In the genomic region with DNA sequence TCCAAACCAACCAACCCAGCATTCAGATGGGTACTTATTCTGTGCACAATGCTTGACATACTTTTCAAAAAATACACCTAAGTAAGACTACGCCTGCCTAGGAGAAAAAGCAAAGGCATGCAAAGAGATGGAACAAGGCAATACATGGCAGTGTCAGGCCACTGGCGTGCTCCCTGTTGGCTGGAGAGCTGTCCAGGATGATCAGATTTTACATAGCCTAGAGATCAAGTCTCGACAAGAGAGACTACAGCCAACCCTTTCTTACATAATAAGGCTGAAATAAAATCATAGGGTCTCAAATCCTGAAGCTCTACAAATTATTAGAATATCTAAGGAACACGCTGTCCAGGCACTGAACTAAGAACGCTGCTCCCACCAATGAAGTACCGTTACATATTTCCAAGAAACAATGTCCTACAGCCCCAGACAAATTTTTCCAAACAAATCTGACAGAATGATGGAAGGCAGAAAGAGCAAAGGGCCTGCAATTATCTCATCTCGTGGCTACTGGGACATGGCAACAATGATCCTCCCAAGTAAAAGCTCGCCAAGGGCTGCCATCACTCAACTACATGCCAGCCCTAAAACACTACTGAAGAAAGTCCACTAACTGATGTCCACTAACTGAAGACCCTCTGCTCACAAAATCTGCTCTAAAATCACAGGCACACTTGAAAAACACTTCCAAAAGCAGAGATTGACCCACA, we compare ENCODE assay signal across 12 cellular contexts. TPM values are rescaled to one million over a fixed set of nuclear protein-coding genes. Genes with fewer than 3 reads are reported as not detected.
DNase-seq lines count a peak whose midpoint lies in the region; ATAC-seq and TF ChIP-seq lines count a peak whose summit lies in the region.
"Had no signal": no experiment of that assay in that cellular context is flagged by ENCODE, and none has a peak within 500 bp of the region (broad histone marks: within the 10 kb centered on the region; RNA-seq: fewer than 3 reads in every experiment).

No MANE protein-coding gene starts in this region.

- no peaks in the 10 kb centered on the region for H3K27me3 ChIP-seq in CD4-positive, alpha-beta T cell (ENCODE audit: control insufficient read depth, insufficient read depth, low read length)
- H3K27me3 ChIP-seq in IMR-90 (ENCODE audit: control insufficient read depth, insufficient read depth, low read length) (no peaks in the 10 kb centered on the region), mesendoderm (ENCODE audit: insufficient read depth, low read length, poor library complexity) (no peaks in the 10 kb centered on the region)
- H3K27me3 ChIP-seq: right atrium auricular region had no signal

- H4K8ac ChIP-seq in IMR-90 (ENCODE audit: low read depth in 2 of 2, low read length in 2 of 2) (no peak overlapping the region), mesendoderm (ENCODE audit: low read depth, low read length) (no peak overlapping the region)

- H3K79me2 ChIP-seq in mesendoderm (ENCODE audit: control insufficient read depth, insufficient read depth, low read length): peaks cover 67% of the 10 kb centered on the region

- H3K9ac ChIP-seq in IMR-90 (ENCODE audit: low read depth, low read length) (no peak overlapping the region), mesendoderm (ENCODE audit: low read length) (peak overlapping the region; percentile 51)

- H2AK5ac ChIP-seq in IMR-90 (ENCODE audit: low read depth, low read length) (no peak overlapping the region), mesendoderm (ENCODE audit: low read length) (no peak overlapping the region)

- peaks cover 78% of the 10 kb centered on the region for H3K36me3 Mint-ChIP-seq in CD4-positive, alpha-beta T cell (ENCODE audit: low read depth)

- H3K4ac ChIP-seq in IMR-90 (ENCODE audit: low read depth, low read length): no peak overlapping the region
- no peak overlapping the region for H3K4ac ChIP-seq in mesendoderm (ENCODE audit: low read depth, low read length)

- H3K9me3 Mint-ChIP-seq in CD4-positive, alpha-beta T cell: no peaks in the 10 kb centered on the region

- H3K36me3 ChIP-seq in IMR-90 (ENCODE audit: control insufficient read depth, insufficient read depth, low read length) (peaks cover 50% of the 10 kb centered on the region), mesendoderm (ENCODE audit: control insufficient read depth, insufficient read depth, low read length) (peaks cover 28% of the 10 kb centered on the region)

- H3K79me1 ChIP-seq in IMR-90 (ENCODE audit: low read depth in 1 of 2, low read length in 2 of 2) (peaks cover 17 to 58% of the 10 kb centered on the region in 2 experiments; a peak in 3 of 4 replicates), mesendoderm (ENCODE audit: low read length) (peaks cover 8% of the 10 kb centered on the region)

- H3K23ac ChIP-seq in IMR-90 (ENCODE audit: low read depth, low read length) (0 out of 2 replicates have a peak overlapping the region, but pooled peaks have one; percentile 42), mesendoderm (ENCODE audit: low read length) (no peak overlapping the region)

- CTCF ChIA-PET in CD4-positive, alpha-beta T cell (lab: Charles Lee): interaction anchor here (9.5 kb wide), 1 partner anchor 16 kb away, joined by 95 read pairs; a partner anchor contains a TSS
- CTCF ChIA-PET in IMR-90 (lab: Yijun Ruan, JAX): no interaction called here

- TF ChIP-seq POLR2A in IMR-90 (IDR thresholded peaks at IDR 0.05; ENCODE audit: low read depth, low read length): no peak

- no peak overlapping the region for H3K4me2 ChIP-seq in IMR-90 (ENCODE audit: low read depth, low read length)
- H3K4me2 ChIP-seq in mesendoderm (ENCODE audit: low read length): peak overlapping the region; percentile 43

- H3K27me3 Mint-ChIP-seq in CD4-positive, alpha-beta T cell: no peaks in the 10 kb centered on the region

- ATAC-seq in CD4-positive, alpha-beta T cell (ENCODE audit: poor library complexity): no peak
- no peak for ATAC-seq in IMR-90 (ENCODE audit: low read depth)
- ATAC-seq in GM21515 (IDR thresholded peaks at IDR 0.05; ENCODE audit: unreplicated experiment): no peak

- dilution Hi-C loops in IMR-90 (cut with HindIII; ENCODE audit: low sequenced_read_pairs, unreplicated experiment): no loop called here

- peaks cover 83% of the 10 kb centered on the region for H4K20me1 ChIP-seq in IMR-90 (ENCODE audit: insufficient read depth, low read length)

- H3K18ac ChIP-seq in IMR-90 (ENCODE audit: low read depth, low read length) (no peak overlapping the region), mesendoderm (ENCODE audit: low read length) (no peak overlapping the region)

- in situ Hi-C loops in IMR-90 (cut with MboI; ENCODE audit: low sequenced_read_pairs): no loop called here

- H3K4me1 Mint-ChIP-seq in CD4-positive, alpha-beta T cell (ENCODE audit: low read depth): peaks cover 65% of the 10 kb centered on the region

- H2BK20ac ChIP-seq in IMR-90 (ENCODE audit: low read depth, low read length): no peak overlapping the region

- no peak for TF ChIP-seq CTCF in CD4-positive, alpha-beta T cell (IDR thresholded peaks at IDR 0.05)
- TF ChIP-seq CTCF in IMR-90 (conservative IDR thresholded peaks at IDR 0.05; ENCODE audit: low read depth, low read length): no peak

- intact Hi-C loops in CD4-positive, alpha-beta T cell (cut with DNase I, micrococcal nuclease): loop anchor here in 1 of 2 experiments (5.0 kb wide), 1 partner anchor 282 kb away; a partner anchor contains a TSS
- intact Hi-C loops in IMR-90 (cut with micrococcal nuclease): no loop called here

- H3K9me1 ChIP-seq in IMR-90 (ENCODE audit: insufficient read depth, low read length): peaks cover 7% of the 10 kb centered on the region; the same call in 1 of the 2 replicates

- H3K27ac ChIP-seq in CD4-positive, alpha-beta T cell (ENCODE audit: low read depth, low read length): no peak overlapping the region
- H3K27ac ChIP-seq in IMR-90 (ENCODE audit: insufficient read depth, low read length) (no peak overlapping the region), mesendoderm (ENCODE audit: low read depth, low read length) (no peak overlapping the region)
- H3K27ac ChIP-seq: right atrium auricular region had no signal

- H3K4me1 ChIP-seq in IMR-90 (ENCODE audit: control insufficient read depth, insufficient read depth, low read length) (peaks cover 2% of the 10 kb centered on the region; the same call in 1 of the 2 replicates), mesendoderm (ENCODE audit: control insufficient read depth, low read depth, low read length) (peaks cover 5% of the 10 kb centered on the region)

- no peak overlapping the region for H4K5ac ChIP-seq in IMR-90 (ENCODE audit: low read depth, low read length)
- no peak overlapping the region for H4K5ac ChIP-seq in mesendoderm (ENCODE audit: low read length)

- H3K9me3 ChIP-seq in CD4-positive, alpha-beta T cell (ENCODE audit: control insufficient read depth, low read length): no peaks in the 10 kb centered on the region
- H3K9me3 ChIP-seq in IMR-90 (ENCODE audit: control insufficient read depth, insufficient read depth, low read length): no peaks in the 10 kb centered on the region
- H3K9me3 ChIP-seq: right atrium auricular region had no signal

- no peak for TF ChIP-seq RAD21 in IMR-90 (IDR thresholded peaks at IDR 0.05; ENCODE audit: low read length)

- no peak overlapping the region for H3K56ac ChIP-seq in IMR-90 (ENCODE audit: extremely low read depth, insufficient read depth, low read length)
- peak overlapping the region; percentile 58 for H3K56ac ChIP-seq in mesendoderm (ENCODE audit: low read length)

- H2BK15ac ChIP-seq in IMR-90 (ENCODE audit: low read depth, low read length) (no peak overlapping the region), mesendoderm (replicated peaks; ENCODE audit: low read depth) (no peak overlapping the region)

- peak overlapping the region; percentile 43 for H3K27ac Mint-ChIP-seq in CD4-positive, alpha-beta T cell

- H3K4me3 ChIP-seq in IMR-90 (ENCODE audit: insufficient read depth, low read depth, low read length) (no peak overlapping the region), mesendoderm (ENCODE audit: low read length) (no peak overlapping the region)
- H3K4me3 ChIP-seq: right atrium auricular region had no signal

- H3K14ac ChIP-seq in IMR-90 (replicated peaks; ENCODE audit: low read depth, low read length): no peak overlapping the region

- no peak overlapping the region for H2AFZ ChIP-seq in IMR-90 (replicated peaks; ENCODE audit: low read length, poor library complexity)

- no TSS peak for BruUV-seq in IMR-90 (replicated peaks; lab: Mats Ljungman, UMichigan)

- no peak overlapping the region for H2BK120ac ChIP-seq in IMR-90 (ENCODE audit: low read depth, low read length)
- H2BK120ac ChIP-seq in mesendoderm (ENCODE audit: low read depth, low read length): no peak overlapping the region

- no peak for DNase-seq in CD4-positive, alpha-beta T cell
- DNase-seq in IMR-90 (no peak), amniotic epithelial cell (ENCODE audit: low read depth) (peak; percentile 67), mesendoderm (no peak), NCI-H146 treated with DMSO at 0.1 percent for 48 hours (lab: John Stamatoyannopoulos, UW; ENCODE audit: unreplicated experiment) (no peak), NCI-H1436 treated with DMSO at 0.1 percent for 48 hours (lab: John Stamatoyannopoulos, UW) (no peak), medulla oblongata (ENCODE audit: extremely low spot score) (no peak)
- DNase-seq: COR-L47, foreskin melanocyte, NCI-H1417 treated with DMSO at 0.1 percent for 48 hours had no signal

- H2AK9ac ChIP-seq in IMR-90 (replicated peaks; ENCODE audit: low read depth, low read length, poor library complexity): no peak overlapping the region

- POLR2A ChIA-PET in CD4-positive, alpha-beta T cell (lab: Charles Lee): interaction anchor here (9.1 kb wide), 1 partner anchor 18 kb away, joined by 232 read pairs; a partner anchor contains a TSS
- POLR2A ChIA-PET in IMR-90 (lab: Charles Lee; ENCODE audit: unreplicated experiment): interaction anchor here (0.5 kb wide), 1 partner anchor 1081 kb away, joined by 7 read pairs; no protein-coding TSS in a partner anchor

- H3K4me3 Mint-ChIP-seq in CD4-positive, alpha-beta T cell: peak overlapping the region; percentile 71

- WGBS in IMR-90 (ENCODE audit: extremely low coverage in 2 of 2, insufficient read length in 1 of 2), 2 experiments: 20% methylated on average over 1 of the region's 8 CpGs; no CpG with 5 or more reads in 1 of the 2 experiments
- WGBS in mesendoderm (ENCODE audit: extremely low coverage, insufficient coverage, low lambda C conversion rate): no CpG with 5 or more reads among the region's 8 CpGs

- H4K91ac ChIP-seq in IMR-90 (ENCODE audit: insufficient read depth, low read depth, low read length): no peak overlapping the region

- no peak overlapping the region for H2BK5ac ChIP-seq in IMR-90 (ENCODE audit: low read depth, low read length, poor library complexity, severe bottlenecking)
- no peak overlapping the region for H2BK5ac ChIP-seq in mesendoderm (ENCODE audit: low read length)

RNA-seq across cellular contexts. Expression of a gene that starts 5.1 kb away (rescaled TPM):
- total RNA-seq in CD4-positive, alpha-beta T cell: 1,000 to 10,000 TPM; 3,821 to 3,943 TPM
- 2,973 and 4,619 TPM in 2 replicates for total RNA-seq in IMR-90 (2012; rRNA removed)
- 4,450 and 4,588 TPM in 2 replicates for polyA plus RNA-seq in IMR-90 (2012; rRNA removed)
- polyA plus RNA-seq in IMR-90 (2012; cell fraction: cytosol; rRNA removed): 1,608 and 2,537 TPM in 2 replicates
- 179 and 1,902 TPM in 2 replicates for polyA plus RNA-seq in IMR-90 (2012; cell fraction: nucleus; rRNA removed; ENCODE audit: low replicate concordance)
- 4,618 TPM for polyA plus RNA-seq in mesendoderm (2013, experiment 1 of 2)
- polyA plus RNA-seq in mesendoderm (2013, experiment 2 of 2): 4,640 TPM

RNA-seq across cellular contexts. Expression of a gene that starts 16.3 kb away (rescaled TPM):
- 100 to 1,000 TPM; 109 to 111 TPM for total RNA-seq in CD4-positive, alpha-beta T cell
- 190 and 614 TPM in 2 replicates for total RNA-seq in IMR-90 (2012; rRNA removed)
- polyA plus RNA-seq in IMR-90 (2012; rRNA removed): 69.6 and 78.1 TPM in 2 replicates
- polyA plus RNA-seq in IMR-90 (2012; cell fraction: cytosol; rRNA removed): 35.9 and 128 TPM in 2 replicates
- polyA plus RNA-seq in IMR-90 (2012; cell fraction: nucleus; rRNA removed; ENCODE audit: low replicate concordance): 10.2 and 36.5 TPM in 2 replicates
- polyA plus RNA-seq in mesendoderm (2013, experiment 1 of 2): 213 TPM
- 213 TPM for polyA plus RNA-seq in mesendoderm (2013, experiment 2 of 2)
